ENCODE assay signal across 1 cellular context in genomic region chrX:118943102-118943501, GRCh38.
TF ChIP-seq lines count a peak whose summit lies in the region.

No MANE protein-coding gene starts in this region.

TF ChIP-seq in K562, 482 proteins besides CTCF, POLR2A, EP300 and RAD21 (continued from another document):
- TF ChIP-seq, protein P1, sequence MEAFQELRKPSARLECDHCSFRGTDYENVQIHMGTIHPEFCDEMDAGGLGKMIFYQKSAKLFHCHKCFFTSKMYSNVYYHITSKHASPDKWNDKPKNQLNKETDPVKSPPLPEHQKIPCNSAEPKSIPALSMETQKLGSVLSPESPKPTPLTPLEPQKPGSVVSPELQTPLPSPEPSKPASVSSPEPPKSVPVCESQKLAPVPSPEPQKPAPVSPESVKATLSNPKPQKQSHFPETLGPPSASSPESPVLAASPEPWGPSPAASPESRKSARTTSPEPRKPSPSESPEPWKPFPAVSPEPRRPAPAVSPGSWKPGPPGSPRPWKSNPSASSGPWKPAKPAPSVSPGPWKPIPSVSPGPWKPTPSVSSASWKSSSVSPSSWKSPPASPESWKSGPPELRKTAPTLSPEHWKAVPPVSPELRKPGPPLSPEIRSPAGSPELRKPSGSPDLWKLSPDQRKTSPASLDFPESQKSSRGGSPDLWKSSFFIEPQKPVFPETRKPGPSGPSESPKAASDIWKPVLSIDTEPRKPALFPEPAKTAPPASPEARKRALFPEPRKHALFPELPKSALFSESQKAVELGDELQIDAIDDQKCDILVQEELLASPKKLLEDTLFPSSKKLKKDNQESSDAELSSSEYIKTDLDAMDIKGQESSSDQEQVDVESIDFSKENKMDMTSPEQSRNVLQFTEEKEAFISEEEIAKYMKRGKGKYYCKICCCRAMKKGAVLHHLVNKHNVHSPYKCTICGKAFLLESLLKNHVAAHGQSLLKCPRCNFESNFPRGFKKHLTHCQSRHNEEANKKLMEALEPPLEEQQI (IDR thresholded peaks at IDR 0.05) = no peak
- TF ChIP-seq NFATC3 (IDR thresholded peaks at IDR 0.05) (no peak), NUFIP1 (IDR thresholded peaks at IDR 0.05; ENCODE audit: partially characterized antibody) (no peak), MEF2D (tag; conservative IDR thresholded peaks at IDR 0.05; ENCODE audit: low read depth) (0 out of 2 replicates have a peak, but pooled peaks have one; percentile 61), ZNF12 (CRISPR knock-in tag; IDR thresholded peaks at IDR 0.05) (no peak), ZFX (CRISPR knock-in tag; IDR thresholded peaks at IDR 0.05) (no peak), POLR3G (IDR thresholded peaks at IDR 0.05; ENCODE audit: extremely low read depth, insufficient read length, insufficient replicate concordance) (no peak), ZNF507 (tag; conservative IDR thresholded peaks at IDR 0.05) (no peak), KLF16 (IDR thresholded peaks at IDR 0.05) (0 out of 2 replicates have a peak, but pooled peaks have one; percentile 48), ZFP30 (CRISPR knock-in tag; IDR thresholded peaks at IDR 0.05; ENCODE audit: borderline replicate concordance) (no peak), RFX7 (CRISPR knock-in tag; IDR thresholded peaks at IDR 0.05) (no peak), NONO (IDR thresholded peaks at IDR 0.05; ENCODE audit: low read depth in 2 of 2, low read length in 1 of 2) (no peak), JUN (IDR thresholded peaks at IDR 0.05; ENCODE audit: borderline replicate concordance, low read depth, low read length) (no peak), JUN (CRISPR knock-in tag; IDR thresholded peaks at IDR 0.05; ENCODE audit: borderline replicate concordance) (no peak), ZNF174 (CRISPR knock-in tag; IDR thresholded peaks at IDR 0.05) (no peak), CBX2 (IDR thresholded peaks at IDR 0.05; ENCODE audit: insufficient read depth, low read length, poor library complexity, severe bottlenecking) (no peak), MYNN (IDR thresholded peaks at IDR 0.05) (no peak), MYNN (CRISPR knock-in tag; IDR thresholded peaks at IDR 0.05) (no peak), ZNF717 (CRISPR knock-in tag; IDR thresholded peaks at IDR 0.05) (no peak), BCLAF1 (IDR thresholded peaks at IDR 0.05; ENCODE audit: borderline replicate concordance in 1 of 2, control insufficient read depth in 1 of 2, low read depth in 2 of 2, low read length in 1 of 2) (no peak), GTF2A2 (tag; IDR thresholded peaks at IDR 0.05) (no peak), NFXL1 (CRISPR knock-in tag; IDR thresholded peaks at IDR 0.05) (no peak), ZKSCAN8 (CRISPR knock-in tag; IDR thresholded peaks at IDR 0.05) (no peak), ZNF232 (CRISPR knock-in tag; IDR thresholded peaks at IDR 0.05) (no peak), TFAM (CRISPR knock-in tag; conservative IDR thresholded peaks at IDR 0.05) (no peak), ZNF655 (CRISPR knock-in tag; IDR thresholded peaks at IDR 0.05) (no peak), BMI1 (IDR thresholded peaks at IDR 0.05; ENCODE audit: low read length) (no peak), POLR3A (IDR thresholded peaks at IDR 0.05; ENCODE audit: borderline replicate concordance, extremely low read depth, insufficient read depth, insufficient read length) (no peak), DPF2 (IDR thresholded peaks at IDR 0.05) (peak; percentile 50; the same call in 1 of the 2 replicates), TAL1 (IDR thresholded peaks at IDR 0.05) (peak; percentile 84), HNRNPH1 (optimal IDR thresholded peaks at IDR 0.05; ENCODE audit: low read depth, low read length) (no peak), FOXJ2 (tag; IDR thresholded peaks at IDR 0.05) (no peak), NR4A1 (CRISPR knock-in tag; IDR thresholded peaks at IDR 0.05) (no peak), NR4A1 (tag; IDR thresholded peaks at IDR 0.05) (no peak), HES1 (IDR thresholded peaks at IDR 0.05; ENCODE audit: low read depth) (no peak), NCOR1 (IDR thresholded peaks at IDR 0.05) (peak; percentile 78), ZBTB5 (IDR thresholded peaks at IDR 0.05) (no peak), PML (IDR thresholded peaks at IDR 0.05; ENCODE audit: low read length) (peak; percentile 54), ELF2 (CRISPR knock-in tag; IDR thresholded peaks at IDR 0.05) (no peak), NFRKB (IDR thresholded peaks at IDR 0.05; ENCODE audit: low read depth) (no peak), SRSF7 (optimal IDR thresholded peaks at IDR 0.05; ENCODE audit: low read depth, low read length) (no peak), XRCC5 (IDR thresholded peaks at IDR 0.05; ENCODE audit: low read depth, low read length) (no peak), KLF13 (tag; IDR thresholded peaks at IDR 0.05; ENCODE audit: borderline replicate concordance, low read depth) (no peak), ZBTB9 (CRISPR knock-in tag; IDR thresholded peaks at IDR 0.05) (no peak), ZNF444 (CRISPR knock-in tag; IDR thresholded peaks at IDR 0.05) (no peak)
- TF ChIP-seq, protein P2, sequence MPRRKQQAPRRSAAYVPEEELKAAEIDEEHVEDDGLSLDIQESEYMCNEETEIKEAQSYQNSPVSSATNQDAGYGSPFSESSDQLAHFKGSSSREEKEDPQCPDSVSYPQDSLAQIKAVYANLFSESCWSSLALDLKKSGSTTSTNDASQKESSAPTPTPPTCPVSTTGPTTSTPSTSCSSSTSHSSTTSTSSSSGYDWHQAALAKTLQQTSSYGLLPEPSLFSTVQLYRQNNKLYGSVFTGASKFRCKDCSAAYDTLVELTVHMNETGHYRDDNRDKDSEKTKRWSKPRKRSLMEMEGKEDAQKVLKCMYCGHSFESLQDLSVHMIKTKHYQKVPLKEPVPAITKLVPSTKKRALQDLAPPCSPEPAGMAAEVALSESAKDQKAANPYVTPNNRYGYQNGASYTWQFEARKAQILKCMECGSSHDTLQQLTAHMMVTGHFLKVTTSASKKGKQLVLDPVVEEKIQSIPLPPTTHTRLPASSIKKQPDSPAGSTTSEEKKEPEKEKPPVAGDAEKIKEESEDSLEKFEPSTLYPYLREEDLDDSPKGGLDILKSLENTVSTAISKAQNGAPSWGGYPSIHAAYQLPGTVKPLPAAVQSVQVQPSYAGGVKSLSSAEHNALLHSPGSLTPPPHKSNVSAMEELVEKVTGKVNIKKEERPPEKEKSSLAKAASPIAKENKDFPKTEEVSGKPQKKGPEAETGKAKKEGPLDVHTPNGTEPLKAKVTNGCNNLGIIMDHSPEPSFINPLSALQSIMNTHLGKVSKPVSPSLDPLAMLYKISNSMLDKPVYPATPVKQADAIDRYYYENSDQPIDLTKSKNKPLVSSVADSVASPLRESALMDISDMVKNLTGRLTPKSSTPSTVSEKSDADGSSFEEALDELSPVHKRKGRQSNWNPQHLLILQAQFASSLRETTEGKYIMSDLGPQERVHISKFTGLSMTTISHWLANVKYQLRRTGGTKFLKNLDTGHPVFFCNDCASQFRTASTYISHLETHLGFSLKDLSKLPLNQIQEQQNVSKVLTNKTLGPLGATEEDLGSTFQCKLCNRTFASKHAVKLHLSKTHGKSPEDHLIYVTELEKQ (CRISPR knock-in tag; IDR thresholded peaks at IDR 0.05) = no peak
